In genomic region chr11:117064275-117064674, GRCh38 we compare ENCODE assay signal across 13 cellular contexts. TPM values are rescaled to one million over a fixed set of nuclear protein-coding genes. Genes with fewer than 3 reads are reported as not detected.
DNase-seq lines count a peak whose midpoint lies in the region; ATAC-seq, FAIRE-seq and TF ChIP-seq lines count a peak whose summit lies in the region.
"Had no signal": no experiment of that assay in that cellular context is flagged by ENCODE, and none has a peak within 500 bp of the region (broad histone marks: within the 10 kb centered on the region; RNA-seq: fewer than 3 reads in every experiment).

No MANE protein-coding gene starts in this region.

- H3K27ac Mint-ChIP-seq in CD4-positive, alpha-beta memory T cell = peak overlapping the region in 6 of 7 donors; percentile 31 to 89 (median 66)
- no peak overlapping the region for H3K27ac Mint-ChIP-seq in endothelial cell (ENCODE audit: unreplicated experiment)

- H3K36me3 Mint-ChIP-seq in CD4-positive, alpha-beta memory T cell = peaks cover 1 to 3% of the 10 kb centered on the region in 2 donors
- H3K36me3 Mint-ChIP-seq in endothelial cell (ENCODE audit: low read depth, unreplicated experiment) = no peaks in the 10 kb centered on the region

- H3K4me3 ChIP-seq in CD4-positive, alpha-beta memory T cell (ENCODE audit: low read length in 2 of 2) = no peak overlapping the region
- no peak overlapping the region for H3K4me3 ChIP-seq in kidney (ENCODE audit: low read length in 2 of 2)
- H3K4me3 ChIP-seq: stomach had no signal

- CTCF ChIA-PET in CD4-positive, alpha-beta memory T cell (lab: Charles Lee; ENCODE audit: partially characterized antibody) = no interaction called here

- no peak overlapping the region for H3K9ac ChIP-seq in kidney (ENCODE audit: low read length in 2 of 2)

- POLR2A ChIA-PET in CD4-positive, alpha-beta memory T cell (lab: Charles Lee; ENCODE audit: partially characterized antibody) = interaction anchor here (0.9 to 1.3 kb wide), 2 partner anchors 13 to 31 kb away, joined by 3 read pairs; no protein-coding TSS in a partner anchor

- H3K27me3 Mint-ChIP-seq in CD4-positive, alpha-beta memory T cell = no peaks in the 10 kb centered on the region
- H3K27me3 Mint-ChIP-seq in endothelial cell (ENCODE audit: unreplicated experiment) = no peaks in the 10 kb centered on the region

- no peaks in the 10 kb centered on the region for H3K27me3 ChIP-seq in CD4-positive, alpha-beta memory T cell (ENCODE audit: insufficient read depth, low read length)
- H3K27me3 ChIP-seq: stomach had no signal

- H3K4me1 ChIP-seq in CD4-positive, alpha-beta memory T cell (ENCODE audit: insufficient read depth, low read length) = peaks cover 40% of the 10 kb centered on the region
- H3K4me1 ChIP-seq in kidney (ENCODE audit: control insufficient read depth in 1 of 2, insufficient read depth in 1 of 2, low read depth in 1 of 2, low read length in 2 of 2) = peaks cover 0 to 3% of the 10 kb centered on the region in 2 donors

- no peaks in the 10 kb centered on the region for H3K36me3 ChIP-seq in CD4-positive, alpha-beta memory T cell (ENCODE audit: insufficient read depth, low read length)
- no peaks in the 10 kb centered on the region for H3K36me3 ChIP-seq in kidney (ENCODE audit: control insufficient read depth in 1 of 2, insufficient read depth in 2 of 2, low read length in 2 of 2)
- H3K36me3 ChIP-seq: stomach had no signal

- H3K9me3 Mint-ChIP-seq in CD4-positive, alpha-beta memory T cell = no peaks in the 10 kb centered on the region
- no peaks in the 10 kb centered on the region for H3K9me3 Mint-ChIP-seq in endothelial cell (ENCODE audit: unreplicated experiment)

- H3K4me3 Mint-ChIP-seq in CD4-positive, alpha-beta memory T cell = peak overlapping the region in 7 of 8 donors; percentile 45 to 82 (median 63)
- H3K4me3 Mint-ChIP-seq in endothelial cell (ENCODE audit: unreplicated experiment) = no peak overlapping the region

- peak; percentile 19 for FAIRE-seq in kidney (lab: Jason Lieb, UNC)
- FAIRE-seq: D721Med, H1 had no signal

- ATAC-seq in HG02885 (IDR thresholded peaks at IDR 0.05; ENCODE audit: poor library complexity, unreplicated experiment) (no peak), HG03045 (IDR thresholded peaks at IDR 0.05; ENCODE audit: unreplicated experiment) (no peak), GM18498 (IDR thresholded peaks at IDR 0.05; ENCODE audit: unreplicated experiment) (no peak)

- no peaks in the 10 kb centered on the region for H3K9me3 ChIP-seq in CD4-positive, alpha-beta memory T cell (ENCODE audit: control insufficient read depth in 1 of 2, low read length in 2 of 2)
- H3K9me3 ChIP-seq in kidney (ENCODE audit: control insufficient read depth in 1 of 2, low read length in 2 of 2) = no peaks in the 10 kb centered on the region
- H3K9me3 ChIP-seq: stomach had no signal

- no peak for TF ChIP-seq CTCF in kidney (IDR thresholded peaks at IDR 0.05; ENCODE audit: borderline replicate concordance, extremely low read depth, insufficient read depth)
- no peak for TF ChIP-seq CTCF in endothelial cell (IDR thresholded peaks at IDR 0.05; ENCODE audit: unreplicated experiment)

- intact Hi-C loops in CD4-positive, alpha-beta memory T cell (cut with micrococcal nuclease) = no loop called here
- intact Hi-C loops in kidney (cut with DNase I) = no loop called here

- no peak overlapping the region for H3K27ac ChIP-seq in CD4-positive, alpha-beta memory T cell (ENCODE audit: low read depth, low read length)
- no peak overlapping the region for H3K27ac ChIP-seq in kidney (ENCODE audit: low read depth in 2 of 2, low read length in 2 of 2)

- no peak for DNase-seq in CD4-positive, alpha-beta memory T cell
- DNase-seq in M059J (ENCODE audit: low read depth) (peak; percentile 61), amniotic epithelial cell (ENCODE audit: low read depth) (peak; percentile 78), kidney (no peak), endothelial cell (ENCODE audit: low spot score) (no peak)
- DNase-seq: activated CD4-positive, alpha-beta T cell treated with anti-CD3 and anti-CD28 coated beads, Interleukin-2, amount 50 U/mL, for 1 hour; NCI-H1092; stomach had no signal

- peaks cover 48 to 86% (median 65%) of the 10 kb centered on the region in 4 donors for H3K4me1 Mint-ChIP-seq in CD4-positive, alpha-beta memory T cell
- H3K4me1 Mint-ChIP-seq in endothelial cell (ENCODE audit: unreplicated experiment) = peaks cover 8% of the 10 kb centered on the region

RNA-seq across cellular contexts. Expression of gene SIK3, which starts 34.0 kb away (rescaled TPM):
- 10 to 100 TPM; 88.4 to 97.5 TPM for total RNA-seq in CD4-positive, alpha-beta memory T cell
- polyA plus RNA-seq in CD4-positive, alpha-beta memory T cell = 10 to 100 TPM in 1 of 2 donors, 1 to 10 TPM in 1; 9.7 to 36.7 TPM
- 9.6 and 11.0 TPM in 2 replicates for total RNA-seq in M059J (2014; rRNA removed; shearing (Covaris generic))
- total RNA-seq in kidney (50.7 TPM), endothelial cell (ENCODE audit: unreplicated experiment) (29.4 TPM)
- polyA plus RNA-seq in kidney (ENCODE audit: insufficient read depth, low read depth, low replicate concordance) = 12.3 TPM

Comparison
In these comparisons a context has a peak if more than half of its experiments do, and no peak if none do; other contexts are left out.
1. DNase-seq: peak in M059J (single experiment) and amniotic epithelial cell (single experiment); none in CD4-positive, alpha-beta memory T cell (0 of 5), kidney (single experiment) and endothelial cell (single experiment).